ENCODE assay signal across 23 cellular contexts in the genomic region with DNA sequence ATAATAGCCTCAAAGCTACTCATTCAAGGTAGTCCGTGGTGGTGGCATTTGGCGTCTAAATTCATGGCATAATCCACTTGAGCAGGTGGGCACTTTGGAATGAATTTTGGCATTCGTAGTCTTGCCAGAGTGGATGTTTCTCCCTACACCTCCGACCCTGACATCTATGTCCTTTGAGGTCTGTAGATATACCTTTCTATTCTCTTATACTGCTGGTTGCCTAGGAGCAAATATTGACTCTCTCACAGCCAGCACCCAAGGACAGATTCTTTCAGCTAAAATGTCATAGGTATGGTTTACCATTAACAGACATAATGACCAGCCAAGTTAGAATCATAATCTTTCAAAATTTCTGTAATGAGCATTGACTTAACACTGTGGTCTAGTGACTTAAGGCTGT. TPM values are rescaled to one million over a fixed set of nuclear protein-coding genes. Genes with fewer than 3 reads are reported as not detected.
"Had no signal": no experiment of that assay in that cellular context is flagged by ENCODE, and none has a peak within 500 bp of the region (broad histone marks: within the 10 kb centered on the region; RNA-seq: fewer than 3 reads in every experiment).

No MANE protein-coding gene starts in this region.

- ATAC-seq: activated T-helper 17 cell treated with anti-CD3 and anti-CD28 coated beads, Interleukin-2, amount 50 U/mL, for 72 hours; naive thymus-derived CD8-positive, alpha-beta T cell had no signal

- FAIRE-seq: colon, kidney had no signal

- H3K4me3 ChIP-seq: dorsolateral prefrontal cortex, thyroid gland, uterus had no signal

- H3K4me3 Mint-ChIP-seq: activated CD4-positive, alpha-beta memory T cell treated with anti-CD3 and anti-CD28 coated beads, Interleukin-2, amount 10 ng/mL, durations not matched to agents 7 days and 5 days; activated naive CD8-positive, alpha-beta T cell treated with anti-CD3 and anti-CD28 coated beads for 36 hours; activated T-helper 17 cell treated with anti-CD3 and anti-CD28 coated beads, Interleukin-2, amount 50 U/mL, for 72 hours; brain; naive thymus-derived CD8-positive, alpha-beta T cell; T-helper 2 cell treated with Interferon-gamma antibody and Interleukin-4, amounts not matched to agents 5 μg/mL and 100 μg/mL, for 36 hours had no signal

- H3K9me3 ChIP-seq: thyroid gland, uterus had no signal

- H3K27ac ChIP-seq: dorsolateral prefrontal cortex, epithelial cell of prostate, thyroid gland, uterus had no signal

- H3K27ac Mint-ChIP-seq: activated CD4-positive, alpha-beta memory T cell treated with anti-CD3 and anti-CD28 coated beads, Interleukin-2, amount 10 ng/mL, durations not matched to agents 7 days and 5 days; activated naive CD8-positive, alpha-beta T cell treated with anti-CD3 and anti-CD28 coated beads for 36 hours; activated T-helper 17 cell treated with anti-CD3 and anti-CD28 coated beads, Interleukin-2, amount 50 U/mL, for 72 hours; naive thymus-derived CD8-positive, alpha-beta T cell; T-helper 2 cell treated with Interferon-gamma antibody and Interleukin-4, amounts not matched to agents 5 μg/mL and 100 μg/mL, for 36 hours had no signal

- H3K36me3 ChIP-seq: thyroid gland, uterus had no signal

- H3K4me1 ChIP-seq: thyroid gland, uterus had no signal

- H3K9me3 Mint-ChIP-seq: brain; T-helper 2 cell treated with Interferon-gamma antibody and Interleukin-4, amounts not matched to agents 5 μg/mL and 100 μg/mL, for 36 hours had no signal

- H3K27me3 Mint-ChIP-seq: activated CD4-positive, alpha-beta memory T cell treated with anti-CD3 and anti-CD28 coated beads, Interleukin-2, amount 10 ng/mL, durations not matched to agents 7 days and 5 days; activated naive CD8-positive, alpha-beta T cell treated with anti-CD3 and anti-CD28 coated beads for 36 hours; activated T-helper 17 cell treated with anti-CD3 and anti-CD28 coated beads, Interleukin-2, amount 50 U/mL, for 72 hours; brain had no signal

- DNase-seq: activated CD4-positive, alpha-beta memory T cell treated with anti-CD3 and anti-CD28 coated beads, Interleukin-2, amount 10 ng/mL, durations not matched to agents 7 days and 5 days; activated CD4-positive, alpha-beta T cell treated with anti-CD3 and anti-CD28 coated beads for 48 hours; activated CD4-positive, CD25-positive, alpha-beta regulatory T cell; activated naive CD4-positive, alpha-beta T cell; activated naive CD8-positive, alpha-beta T cell treated with anti-CD3 and anti-CD28 coated beads for 36 hours; activated T-cell treated with anti-CD3 and anti-CD28 coated beads, Interleukin-2, amount 50 U/mL, for 1 hour; amniotic stem cell; central memory CD4-positive, alpha-beta T cell; dorsolateral prefrontal cortex; foreskin fibroblast; glutamatergic neuron; hypothalamus; kidney; mesenchymal stem cell; naive thymus-derived CD8-positive, alpha-beta T cell; stimulated activated naive CD4-positive, alpha-beta T cell; thyroid gland; uterus had no signal

- H3K27me3 ChIP-seq: thyroid gland, uterus had no signal

- H3K4me1 Mint-ChIP-seq: activated CD4-positive, alpha-beta memory T cell treated with anti-CD3 and anti-CD28 coated beads, Interleukin-2, amount 10 ng/mL, durations not matched to agents 7 days and 5 days; activated naive CD8-positive, alpha-beta T cell treated with anti-CD3 and anti-CD28 coated beads for 36 hours; activated T-helper 17 cell treated with anti-CD3 and anti-CD28 coated beads, Interleukin-2, amount 50 U/mL, for 72 hours; brain; naive thymus-derived CD8-positive, alpha-beta T cell had no signal

- H3K36me3 Mint-ChIP-seq: activated naive CD8-positive, alpha-beta T cell treated with anti-CD3 and anti-CD28 coated beads for 36 hours; brain; naive thymus-derived CD8-positive, alpha-beta T cell had no signal

RNA-seq across cellular contexts. Expression of a gene that starts 47.4 kb away (rescaled TPM):
- total RNA-seq: activated CD4-positive, alpha-beta memory T cell treated with anti-CD3 and anti-CD28 coated beads, Interleukin-2, amount 10 ng/mL, durations not matched to agents 7 days and 5 days; activated naive CD8-positive, alpha-beta T cell treated with anti-CD3 and anti-CD28 coated beads for 36 hours; activated T-helper 17 cell treated with anti-CD3 and anti-CD28 coated beads, Interleukin-2, amount 50 U/mL, for 72 hours; naive thymus-derived CD8-positive, alpha-beta T cell had no signal
